7 cellular contexts compared by ENCODE assay signal in the genomic region with DNA sequence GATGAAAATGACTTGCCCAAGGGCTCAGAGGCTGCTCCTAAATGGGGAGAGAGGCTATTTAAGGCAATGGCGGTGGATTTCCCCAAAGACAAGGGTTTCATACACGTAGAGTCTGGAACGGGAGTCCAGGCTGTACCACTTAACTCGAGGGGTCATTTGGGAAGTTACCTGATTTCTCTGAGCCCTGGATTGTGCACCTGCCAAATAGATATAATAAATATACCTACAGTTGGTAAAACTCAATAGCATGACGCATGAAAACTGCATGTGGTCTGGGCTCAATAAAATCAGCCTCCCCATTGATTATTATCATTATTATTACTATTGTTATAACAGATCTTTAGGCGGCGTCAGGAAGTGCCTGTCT. TPM values are rescaled to one million over a fixed set of nuclear protein-coding genes. Genes with fewer than 3 reads are reported as not detected.
A peak's percentile ranks its signal among the peaks of the same experiment; 100 is the strongest.
DNase-seq lines count a peak whose midpoint lies in the region; ATAC-seq and TF ChIP-seq lines count a peak whose summit lies in the region.

No MANE protein-coding gene starts in this region.

- H3K36me3 Mint-ChIP-seq in activated B cell treated with CpG ODN at 0.5 μM for 24 hours (ENCODE audit: low read depth) (peaks cover 25% of the 10 kb centered on the region), glutamatergic neuron (ENCODE audit: unreplicated experiment) (no peaks in the 10 kb centered on the region)

- POLR2A ChIA-PET in activated B cell treated with CpG ODN at 0.5 μM for 24 hours (lab: Charles Lee) = interaction anchor here (0.5 to 6.2 kb wide), 6 partner anchors 11 to 142 kb away, joined by 3 to 288 read pairs (median 63); a partner anchor contains a TSS

- H3K9ac ChIP-seq in skeletal muscle tissue (ENCODE audit: low read depth in 1 of 3, low read length in 3 of 3) = peak overlapping the region in 2 of 3 donors; percentile 83 to 87

- CTCF ChIA-PET in activated B cell treated with CpG ODN at 0.5 μM for 24 hours (lab: Charles Lee) = interaction anchor here (0.8 to 3.7 kb wide), 3 partner anchors 26 to 142 kb away, joined by 3 to 14 read pairs (median 7); no protein-coding TSS in a partner anchor

- intact Hi-C loops in activated B cell treated with CpG ODN at 0.5 μM for 24 hours (cut with micrococcal nuclease) (loop anchor here (2.0 to 10.0 kb wide), 4 partner anchors 65 to 1365 kb away; a partner anchor contains a TSS), posterior vena cava (cut with DNase I) (loop anchor here in 1 of 2 donors (5.0 to 10.0 kb wide), 2 partner anchors 90 to 137 kb away; no protein-coding TSS in a partner anchor)

- no peak overlapping the region for H3K27ac Mint-ChIP-seq in activated B cell treated with CpG ODN at 0.5 μM for 24 hours
- H3K27ac Mint-ChIP-seq in glutamatergic neuron (ENCODE audit: unreplicated experiment) = no peak overlapping the region

- peak overlapping the region; percentile 93 for H3K4me3 Mint-ChIP-seq in activated B cell treated with CpG ODN at 0.5 μM for 24 hours
- H3K4me3 Mint-ChIP-seq in glutamatergic neuron (ENCODE audit: unreplicated experiment) = peak overlapping the region; percentile 92

- no peak overlapping the region for H3K27ac ChIP-seq in skeletal muscle tissue (ENCODE audit: low read depth, low read length)

- H3K4me1 ChIP-seq in skeletal muscle tissue (ENCODE audit: control insufficient read depth in 3 of 3, insufficient read depth in 3 of 3, low read length in 3 of 3) = peaks cover 10 to 20% (median 14%) of the 10 kb centered on the region in 3 donors

- peaks cover 37% of the 10 kb centered on the region for H3K4me1 Mint-ChIP-seq in activated B cell treated with CpG ODN at 0.5 μM for 24 hours
- H3K4me1 Mint-ChIP-seq in glutamatergic neuron (ENCODE audit: low read depth, unreplicated experiment) = no peaks in the 10 kb centered on the region

- DNase-seq in HFF-Myc (ENCODE audit: extremely low read depth, low read depth) = no peak
- no peak for DNase-seq in activated B cell treated with CpG ODN at 0.5 μM for 24 hours
- no peak for DNase-seq in glutamatergic neuron
- no peak for DNase-seq in posterior vena cava (ENCODE audit: low spot score)
- no peak for DNase-seq in SKM-1 (lab: John Stamatoyannopoulos, UW; ENCODE audit: unreplicated experiment)
- DNase-seq in COR-L47 (lab: John Stamatoyannopoulos, UW) = no peak

- peak overlapping the region; percentile 78 for H3K4me3 ChIP-seq in HFF-Myc (replicated peaks; ENCODE audit: low read depth, low read length)
- H3K4me3 ChIP-seq in skeletal muscle tissue (ENCODE audit: low read length in 3 of 3) = peak overlapping the region; percentile 81 to 90 (median 86)

- H3K27me3 ChIP-seq in skeletal muscle tissue (ENCODE audit: control insufficient read depth in 3 of 3, insufficient read depth in 3 of 3, low read length in 3 of 3) = no peaks in the 10 kb centered on the region

- H3K9me3 ChIP-seq in skeletal muscle tissue (ENCODE audit: control insufficient read depth in 3 of 3, low read length in 3 of 3) = no peaks in the 10 kb centered on the region

- no peaks in the 10 kb centered on the region for H3K36me3 ChIP-seq in skeletal muscle tissue (ENCODE audit: control insufficient read depth in 3 of 3, insufficient read depth in 3 of 3, low read length in 3 of 3)

- no peak for ATAC-seq in activated B cell treated with CpG ODN at 0.5 μM for 24 hours (ENCODE audit: low read depth)

- H3K9me3 Mint-ChIP-seq in activated B cell treated with CpG ODN at 0.5 μM for 24 hours = no peaks in the 10 kb centered on the region
- H3K9me3 Mint-ChIP-seq in glutamatergic neuron (ENCODE audit: unreplicated experiment) = peaks cover 2% of the 10 kb centered on the region

- no peaks in the 10 kb centered on the region for H3K27me3 Mint-ChIP-seq in activated B cell treated with CpG ODN at 0.5 μM for 24 hours
- peaks cover 2% of the 10 kb centered on the region for H3K27me3 Mint-ChIP-seq in glutamatergic neuron (ENCODE audit: unreplicated experiment)

- TF ChIP-seq CTCF in HFF-Myc (IDR thresholded peaks at IDR 0.05; ENCODE audit: low read depth, low read length, missing control alignments) (no peak), activated B cell treated with CpG ODN at 0.5 μM for 24 hours (IDR thresholded peaks at IDR 0.05) (no peak), glutamatergic neuron (IDR thresholded peaks at IDR 0.05; ENCODE audit: partially characterized antibody, unreplicated experiment) (no peak)

RNA-seq across cellular contexts. Expression of a gene that starts 1.3 kb away (rescaled TPM):
- total RNA-seq in activated B cell treated with CpG ODN at 0.5 μM for 24 hours = 116 and 143 TPM in 2 replicates
- total RNA-seq in glutamatergic neuron (ENCODE audit: unreplicated experiment) = 6.9 TPM
- 55.8 TPM for total RNA-seq in skeletal muscle tissue
- 100 to 1,000 TPM; 136 to 147 TPM for total RNA-seq in posterior vena cava

RNA-seq across cellular contexts. Expression of a gene that starts 24.8 kb away (rescaled TPM):
- total RNA-seq in activated B cell treated with CpG ODN at 0.5 μM for 24 hours = 18.4 and 20.7 TPM in 2 replicates
- 7.2 TPM for total RNA-seq in glutamatergic neuron (ENCODE audit: unreplicated experiment)
- 28.2 TPM for total RNA-seq in skeletal muscle tissue
- 10 to 100 TPM; 24.3 to 29.8 TPM for total RNA-seq in posterior vena cava
